In the genomic region with DNA sequence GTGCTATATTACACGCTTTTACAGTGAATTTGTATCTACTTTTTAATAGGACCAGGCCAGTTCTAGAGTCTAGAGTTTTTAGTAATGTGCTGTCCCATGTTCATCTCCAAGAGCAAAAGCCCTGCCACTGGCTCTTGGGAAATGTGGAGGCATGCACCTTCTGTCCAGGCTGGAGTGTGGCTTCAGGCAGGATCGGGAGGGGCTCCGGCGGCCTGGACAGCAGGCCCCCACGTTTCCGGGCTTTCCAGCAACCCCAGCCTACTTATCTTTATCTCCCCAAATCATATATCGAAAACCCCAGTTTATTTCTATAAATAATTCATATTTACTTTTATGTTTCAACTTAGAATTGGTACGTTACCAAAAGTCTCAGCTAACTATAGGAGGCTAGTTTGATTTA, we compare ENCODE assay signal across 33 cellular contexts.
DNase-seq lines count a peak whose midpoint lies in the region; ATAC-seq and TF ChIP-seq lines count a peak whose summit lies in the region.
"Had no signal": no experiment of that assay in that cellular context is flagged by ENCODE, and none has a peak within 500 bp of the region (broad histone marks: within the 10 kb centered on the region; RNA-seq: fewer than 3 reads in every experiment).

No MANE protein-coding gene starts in this region.

- H3K27me3 ChIP-seq in SK-N-SH (ENCODE audit: insufficient read depth) (no peaks in the 10 kb centered on the region), GM23338 (ENCODE audit: insufficient read depth) (no peaks in the 10 kb centered on the region), body of pancreas (no peaks in the 10 kb centered on the region)
- H3K27me3 ChIP-seq: BE2C; BLaER1; BLaER1 treated with 17β-estradiol and CSF1 and Interleukin-3, amounts not matched to agents 10 nM and 100 nM had no signal

- no peaks in the 10 kb centered on the region for H3K36me3 Mint-ChIP-seq in activated CD4-positive, alpha-beta T cell treated with anti-CD3 and anti-CD28 coated beads, Interleukin-2, amount 10 ng/mL, durations not matched to agents 24 days and 14 days (ENCODE audit: low read depth)
- H3K36me3 Mint-ChIP-seq in GM23338 (ENCODE audit: low read depth) (peaks cover 17% of the 10 kb centered on the region), WTC11 (peaks cover 21% of the 10 kb centered on the region)
- H3K36me3 Mint-ChIP-seq: CD14-positive monocyte; CD4-positive, alpha-beta memory T cell; CD4-positive, CD25-positive, alpha-beta regulatory T cell; CD8-positive, alpha-beta T cell had no signal

- TF ChIP-seq CTCF in SK-N-SH (IDR thresholded peaks at IDR 0.05) = no peak
- no peak for TF ChIP-seq CTCF in GM23338 (conservative IDR thresholded peaks at IDR 0.05; ENCODE audit: low read depth in 2 of 2)
- no peak for TF ChIP-seq CTCF in WTC11 (IDR thresholded peaks at IDR 0.05)
- no peak for TF ChIP-seq CTCF in body of pancreas (IDR thresholded peaks at IDR 0.05)

- no peak overlapping the region for H3K27ac Mint-ChIP-seq in activated CD4-positive, alpha-beta T cell treated with anti-CD3 and anti-CD28 coated beads, Interleukin-2, amount 10 ng/mL, durations not matched to agents 24 days and 14 days
- no peak overlapping the region for H3K27ac Mint-ChIP-seq in GM23338
- no peak overlapping the region for H3K27ac Mint-ChIP-seq in WTC11
- H3K27ac Mint-ChIP-seq: B cell; CD14-positive monocyte; CD4-positive, alpha-beta memory T cell; CD4-positive, alpha-beta T cell; CD8-positive, alpha-beta memory T cell; CD8-positive, alpha-beta T cell had no signal

- no peak for TF ChIP-seq POLR2A in body of pancreas (IDR thresholded peaks at IDR 0.05)

- TF ChIP-seq EP300 in SK-N-SH (IDR thresholded peaks at IDR 0.05; ENCODE audit: borderline replicate concordance in 1 of 2, low read depth in 1 of 2, low read length in 1 of 2) = no peak

- ATAC-seq in SK-N-SH treated with all-trans-retinoic acid at 6 μM for 48 hours (no peak), GM23338 (no peak), WTC11 (no peak), body of pancreas (no peak)
- ATAC-seq: A549; CD8-positive, alpha-beta T cell had no signal

- H2AFZ ChIP-seq in SK-N-SH (ENCODE audit: low read depth) (no peak overlapping the region), GM23338 (no peak overlapping the region)

- peaks cover 0 to 13% of the 10 kb centered on the region in 2 experiments; a peak in 1 of 4 replicates for H3K4me1 ChIP-seq in SK-N-SH (ENCODE audit: control insufficient read depth in 1 of 2, insufficient read depth in 2 of 2, low read depth in 1 of 2, low read length in 1 of 2)
- peaks cover 22% of the 10 kb centered on the region for H3K4me1 ChIP-seq in GM23338 (ENCODE audit: insufficient read depth)
- no peaks in the 10 kb centered on the region for H3K4me1 ChIP-seq in body of pancreas
- H3K4me1 ChIP-seq: A549, BE2C, BLaER1, Caco-2 had no signal

- no peak overlapping the region for H3K9ac ChIP-seq in SK-N-SH
- H3K9ac ChIP-seq: BLaER1; BLaER1 treated with 17β-estradiol and CSF1 and Interleukin-3, amounts not matched to agents 10 nM and 100 nM had no signal

- no peak overlapping the region for H3K4me3 Mint-ChIP-seq in activated CD4-positive, alpha-beta T cell treated with anti-CD3 and anti-CD28 coated beads, Interleukin-2, amount 10 ng/mL, durations not matched to agents 24 days and 14 days
- H3K4me3 Mint-ChIP-seq in GM23338 (no peak overlapping the region), WTC11 (no peak overlapping the region)
- H3K4me3 Mint-ChIP-seq: B cell; CD14-positive monocyte; CD4-positive, alpha-beta memory T cell; CD4-positive, alpha-beta T cell; CD4-positive, CD25-positive, alpha-beta regulatory T cell; CD8-positive, alpha-beta memory T cell; CD8-positive, alpha-beta T cell had no signal

- H3F3A ChIP-seq in SK-N-SH (replicated peaks; ENCODE audit: insufficient read depth) (no peaks in the 10 kb centered on the region), GM23338 (replicated peaks; ENCODE audit: low read depth) (no peaks in the 10 kb centered on the region)

- H3K4me3 ChIP-seq in SK-N-SH (ENCODE audit: low read depth in 2 of 2, low read length in 1 of 2) (no peak overlapping the region; a peak in 1 of 4 replicates), GM23338 (no peak overlapping the region), body of pancreas (no peak overlapping the region)
- H3K4me3 ChIP-seq: A549; BLaER1; BLaER1 treated with 17β-estradiol and CSF1 and Interleukin-3, amounts not matched to agents 10 nM and 100 nM had no signal

- H3K9me3 ChIP-seq in SK-N-SH (no peaks in the 10 kb centered on the region), body of pancreas (no peaks in the 10 kb centered on the region)
- H3K9me3 ChIP-seq: A549, BE2C, BLaER1, Caco-2 had no signal

- DNase-seq in SK-N-SH (peak; percentile 46), GM23338 (ENCODE audit: low spot score) (no peak), WTC11 (ENCODE audit: low spot score) (no peak), NOMO-1 treated with DMSO at 0.1 percent for 48 hours (lab: John Stamatoyannopoulos, UW; ENCODE audit: unreplicated experiment) (no peak), body of pancreas (no peak)
- peak; percentile 5 for DNase-seq in activated CD4-positive, alpha-beta T cell treated with anti-CD3 and anti-CD28 coated beads, Interleukin-2, amount 10 ng/mL, durations not matched to agents 24 days and 14 days
- DNase-seq in activated CD4-positive, alpha-beta T cell treated with anti-CD3 and anti-CD28 coated beads, Interleukin-2, amount 50 U/mL, for 48 hours = no peak
- DNase-seq: 8988T; ACHN; AML-193; BE2C; C1 segment of cervical spinal cord; Caco-2; Calu3; CD4-positive, alpha-beta memory T cell; CD4-positive, alpha-beta T cell; CD4-positive, CD25-positive, alpha-beta regulatory T cell; CD8-positive, alpha-beta memory T cell; CD8-positive, alpha-beta T cell; COR-L47; DMS 273 treated with DMSO at 0.1 percent for 48 hours; DMS153; DMS53; DND-41; EL had no signal

- no peak for TF ChIP-seq RAD21 in SK-N-SH (IDR thresholded peaks at IDR 0.05; ENCODE audit: low read length)

- H3K27ac ChIP-seq in SK-N-SH (ENCODE audit: low read depth in 2 of 2, low read length in 1 of 2) = no peak overlapping the region
- H3K27ac ChIP-seq in GM23338 (ENCODE audit: low read depth) = no peak overlapping the region
- H3K27ac ChIP-seq in body of pancreas = no peak overlapping the region
- H3K27ac ChIP-seq: 22Rv1; A549; BLaER1; BLaER1 treated with 17β-estradiol and CSF1 and Interleukin-3, amounts not matched to agents 10 nM and 100 nM; C4-2B had no signal

- H3K9me2 ChIP-seq in SK-N-SH = no peaks in the 10 kb centered on the region
- no peaks in the 10 kb centered on the region for H3K9me2 ChIP-seq in GM23338 (ENCODE audit: insufficient read depth)

- CTCF ChIA-PET in SK-N-SH (lab: Yijun Ruan, JAX) (interaction anchor here (0.6 to 1.5 kb wide), 2 partner anchors 8 to 741 kb away, joined by 3 to 4 read pairs; no protein-coding TSS in a partner anchor), WTC11 (lab: Charles Lee) (no interaction called here)

- no peaks in the 10 kb centered on the region for H3K4me1 Mint-ChIP-seq in activated CD4-positive, alpha-beta T cell treated with anti-CD3 and anti-CD28 coated beads, Interleukin-2, amount 10 ng/mL, durations not matched to agents 24 days and 14 days
- peaks cover 30% of the 10 kb centered on the region for H3K4me1 Mint-ChIP-seq in GM23338
- peaks cover 41% of the 10 kb centered on the region for H3K4me1 Mint-ChIP-seq in WTC11
- H3K4me1 Mint-ChIP-seq: B cell; CD14-positive monocyte; CD4-positive, CD25-positive, alpha-beta regulatory T cell had no signal

- no peak overlapping the region for H3K4me2 ChIP-seq in SK-N-SH
- peak overlapping the region; percentile 39 for H3K4me2 ChIP-seq in GM23338
- H3K4me2 ChIP-seq: A549; BLaER1; BLaER1 treated with 17β-estradiol and CSF1 and Interleukin-3, amounts not matched to agents 10 nM and 100 nM had no signal

- H4K20me1 ChIP-seq in SK-N-SH (ENCODE audit: insufficient read depth) (no peaks in the 10 kb centered on the region), GM23338 (replicated peaks; ENCODE audit: insufficient read depth) (peaks cover 54% of the 10 kb centered on the region)
- H4K20me1 ChIP-seq: BLaER1; BLaER1 treated with 17β-estradiol and CSF1 and Interleukin-3, amounts not matched to agents 10 nM and 100 nM had no signal

- WGBS in SK-N-SH (ENCODE audit: low lambda C conversion rate) = 12% methylated on average over 8 of the region's 8 CpGs
- WGBS in body of pancreas, 2 donors = 71 to 78% methylated on average over 8 of the region's 8 CpGs

- no peaks in the 10 kb centered on the region for H3K27me3 Mint-ChIP-seq in activated CD4-positive, alpha-beta T cell treated with anti-CD3 and anti-CD28 coated beads, Interleukin-2, amount 10 ng/mL, durations not matched to agents 24 days and 14 days
- peaks cover 3% of the 10 kb centered on the region for H3K27me3 Mint-ChIP-seq in GM23338 (ENCODE audit: insufficient read depth, low read depth, poor library complexity)
- peaks cover 5% of the 10 kb centered on the region for H3K27me3 Mint-ChIP-seq in WTC11 (ENCODE audit: low read depth)

- intact Hi-C loops in activated CD4-positive, alpha-beta T cell treated with anti-CD3 and anti-CD28 coated beads, Interleukin-2, amount 10 ng/mL, durations not matched to agents 24 days and 14 days (cut with micrococcal nuclease) = no loop called here
- intact Hi-C loops in body of pancreas (cut with DNase I) = no loop called here

- POLR2A ChIA-PET in SK-N-SH (lab: Yijun Ruan, JAX) = no interaction called here
- POLR2A ChIA-PET in WTC11 (lab: Charles Lee) = no interaction called here

- no peaks in the 10 kb centered on the region for H3K36me3 ChIP-seq in SK-N-SH (replicated peaks in 1 of 2; ENCODE audit: control insufficient read depth in 1 of 2, insufficient read depth in 2 of 2, low read length in 1 of 2)
- no peaks in the 10 kb centered on the region for H3K36me3 ChIP-seq in GM23338 (ENCODE audit: insufficient read depth)
- H3K36me3 ChIP-seq in body of pancreas (replicated peaks in 1 of 2; ENCODE audit: insufficient read depth in 1 of 2, low read depth in 2 of 2) = no peaks in the 10 kb centered on the region
- H3K36me3 ChIP-seq: BE2C; BLaER1; BLaER1 treated with 17β-estradiol and CSF1 and Interleukin-3, amounts not matched to agents 10 nM and 100 nM had no signal

- no peaks in the 10 kb centered on the region for H3K9me3 Mint-ChIP-seq in activated CD4-positive, alpha-beta T cell treated with anti-CD3 and anti-CD28 coated beads, Interleukin-2, amount 10 ng/mL, durations not matched to agents 24 days and 14 days
- H3K9me3 Mint-ChIP-seq in GM23338 = peaks cover 8% of the 10 kb centered on the region; the same call in 2 of the 3 replicates
- H3K9me3 Mint-ChIP-seq in WTC11 = peaks cover 6% of the 10 kb centered on the region; the same call in 1 of the 2 replicates
- H3K9me3 Mint-ChIP-seq: CD4-positive, alpha-beta memory T cell; CD4-positive, alpha-beta T cell; CD4-positive, CD25-positive, alpha-beta regulatory T cell; CD8-positive, alpha-beta memory T cell; CD8-positive, alpha-beta T cell had no signal

- H3K79me2 ChIP-seq in SK-N-SH (ENCODE audit: insufficient read depth) = no peaks in the 10 kb centered on the region
- peaks cover 67% of the 10 kb centered on the region for H3K79me2 ChIP-seq in GM23338 (replicated peaks; ENCODE audit: insufficient read depth)

TF ChIP-seq in SK-N-SH, 30 proteins besides CTCF, POLR2A, EP300 and RAD21 (continues in another document):
- no peak for TF ChIP-seq GABPA (IDR thresholded peaks at IDR 0.05; ENCODE audit: low read depth)

TF ChIP-seq in SK-N-SH treated with all-trans-retinoic acid at 6 μM for 48 hours, 23 proteins besides CTCF, POLR2A, EP300 and RAD21 (continues in another document):
- no peak for TF ChIP-seq CSDC2 (CRISPR knock-in tag; IDR thresholded peaks at IDR 0.05)

Comparison
In these comparisons a context has a peak if more than half of its experiments do, and no peak if none do; other contexts are left out.
1. DNase-seq: peak in SK-N-SH (single experiment) and activated CD4-positive, alpha-beta T cell treated with anti-CD3 and anti-CD28 coated beads, Interleukin-2, amount 10 ng/mL, durations not matched to agents 24 days and 14 days (single experiment); none in activated CD4-positive, alpha-beta T cell treated with anti-CD3 and anti-CD28 coated beads, Interleukin-2, amount 50 U/mL, for 48 hours (0 of 2), GM23338 (single experiment), WTC11 (single experiment), NOMO-1 treated with DMSO at 0.1 percent for 48 hours (single experiment) and body of pancreas (0 of 4).